In genomic region chr5:67234671-67235176, GRCh38 we compare ENCODE assay signal across 10 cellular contexts. TPM values are rescaled to one million over a fixed set of nuclear protein-coding genes. Genes with fewer than 3 reads are reported as not detected.
A peak's percentile ranks its signal among the peaks of the same experiment; 100 is the strongest.
DNase-seq lines count a peak whose midpoint lies in the region; ATAC-seq, FAIRE-seq and TF ChIP-seq lines count a peak whose summit lies in the region.
"Had no signal": no experiment of that assay in that cellular context is flagged by ENCODE, and none has a peak within 500 bp of the region (broad histone marks: within the 10 kb centered on the region; RNA-seq: fewer than 3 reads in every experiment).

No MANE protein-coding gene starts in this region.

- no peak overlapping the region for H4K91ac ChIP-seq in H1 (replicated peaks; ENCODE audit: insufficient read length, low read length)

- H3K4me1 ChIP-seq in H1 (replicated peaks in 1 of 4; ENCODE audit: control insufficient read depth in 3 of 4, insufficient read depth in 4 of 4, low read length in 3 of 4) (peaks cover 0 to 4% (median 1%) of the 10 kb centered on the region in 4 experiments; a peak in 2 of 7 replicates), muscle layer of duodenum (ENCODE audit: control insufficient read depth in 1 of 2, insufficient read depth in 2 of 2, low read length in 2 of 2) (no peaks in the 10 kb centered on the region)

- H3K79me2 ChIP-seq in H1 (ENCODE audit: control insufficient read depth in 1 of 2, insufficient read depth in 2 of 2, low read length in 2 of 2): no peaks in the 10 kb centered on the region

- no peak overlapping the region for H2BK120ac ChIP-seq in H1 (replicated peaks; ENCODE audit: low read depth, low read length)

- ATAC-seq in HG03108 (IDR thresholded peaks at IDR 0.05; ENCODE audit: unreplicated experiment): no peak

- DNase-seq in AG08395 (ENCODE audit: low spot score) (peak; percentile 79), NCI-H2029 (lab: John Stamatoyannopoulos, UW) (peak; percentile 81), H1 (ENCODE audit: low read depth in 1 of 2, low spot score in 2 of 2) (no peak), HEK293T (ENCODE audit: extremely low spot score) (no peak), WERI-Rb-1 (no peak)
- no peak for DNase-seq in stimulated activated CD4-positive, alpha-beta T cell treated with anti-CD3 and anti-CD28 coated beads, Interleukin-4, amount 100 ng/mL, for 4 hours
- DNase-seq: activated CD4-positive, CD25-positive, alpha-beta regulatory T cell had no signal

- no peak overlapping the region for H2AFZ ChIP-seq in H1 (ENCODE audit: low read length)

- H3K4me3 ChIP-seq in H1 (ENCODE audit: extremely low read depth in 1 of 4, insufficient read depth in 2 of 4, low read depth in 3 of 4, low read length in 4 of 4) (no peak overlapping the region), muscle layer of duodenum (ENCODE audit: low read depth in 1 of 2, low read length in 2 of 2) (peak overlapping the region; percentile 40 to 44), WERI-Rb-1 (ENCODE audit: low read depth, low read length) (no peak overlapping the region)

- no peak overlapping the region for H3K14ac ChIP-seq in H1 (ENCODE audit: insufficient read length)

- H3K4ac ChIP-seq in H1 (replicated peaks; ENCODE audit: insufficient read length, low read depth, low read length): no peak overlapping the region

- TF ChIP-seq POLR2A in H1 (IDR thresholded peaks at IDR 0.05; ENCODE audit: control extremely low read depth in 1 of 2, low read depth in 2 of 2, low read length in 2 of 2): no peak

- no peak overlapping the region for H3K4me2 ChIP-seq in H1 (ENCODE audit: insufficient read depth in 1 of 2, low read depth in 2 of 2, low read length in 2 of 2)

- H3K36me3 ChIP-seq in H1 (ENCODE audit: control insufficient read depth in 2 of 4, insufficient read depth in 4 of 4, low read length in 3 of 4): no peaks in the 10 kb centered on the region
- H3K36me3 ChIP-seq in muscle layer of duodenum (ENCODE audit: control insufficient read depth in 1 of 2, insufficient read depth in 2 of 2, low read length in 2 of 2): no peaks in the 10 kb centered on the region
- no peaks in the 10 kb centered on the region for H3K36me3 ChIP-seq in WERI-Rb-1
- H3K36me3 ChIP-seq: tibial nerve had no signal

- H3K9ac ChIP-seq in H1 (replicated peaks in 1 of 4; ENCODE audit: extremely low read depth in 1 of 4, low read depth in 3 of 4, low read length in 3 of 4): no peak overlapping the region

- no peak overlapping the region for H3K23ac ChIP-seq in H1 (ENCODE audit: insufficient read length)

- H4K5ac ChIP-seq in H1 (ENCODE audit: insufficient read length, low read depth, low read length): no peak overlapping the region

- H3K27me3 ChIP-seq in H1 (replicated peaks in 1 of 4; ENCODE audit: control insufficient read depth in 3 of 4, extremely low read depth in 1 of 4, insufficient read depth in 3 of 4, low read length in 3 of 4): no peaks in the 10 kb centered on the region; a peak in 1 of 7 replicates
- no peaks in the 10 kb centered on the region for H3K27me3 ChIP-seq in muscle layer of duodenum (ENCODE audit: low read depth, low read length)
- H3K27me3 ChIP-seq in WERI-Rb-1 (ENCODE audit: insufficient read depth, low read depth, severe bottlenecking): no peaks in the 10 kb centered on the region
- H3K27me3 ChIP-seq: tibial nerve had no signal

- CTCF ChIA-PET in H1 (lab: Charles Lee; ENCODE audit: partially characterized antibody): interaction anchor here (0.6 to 0.7 kb wide), 2 partner anchors 11 to 68 kb away, joined by 3 read pairs; no protein-coding TSS in a partner anchor
- CTCF ChIA-PET in HEK293T (lab: Yijun Ruan, JAX): no interaction called here

- no peak overlapping the region for H2AK5ac ChIP-seq in H1 (ENCODE audit: low read depth, low read length)

- no peak overlapping the region for H3K56ac ChIP-seq in H1 (replicated peaks; ENCODE audit: insufficient read length, low read depth, low read length)

- H3K79me1 ChIP-seq in H1 (ENCODE audit: low read depth, low read length): no peaks in the 10 kb centered on the region

- no peaks in the 10 kb centered on the region for H4K20me1 ChIP-seq in H1 (replicated peaks in 1 of 2; ENCODE audit: control insufficient read depth in 1 of 2, insufficient read depth in 2 of 2, low read length in 2 of 2)

- H4K8ac ChIP-seq in H1 (ENCODE audit: extremely low read depth, insufficient read depth, low read length): no peak overlapping the region

- POLR2A ChIA-PET in H1 (lab: Charles Lee; ENCODE audit: partially characterized antibody) (no interaction called here), HEK293T (lab: Yijun Ruan, JAX) (no interaction called here)

- 91% methylated on average over 10 of the region's 10 CpGs; no CpG with 5 or more reads in 1 of the 2 experiments for WGBS in H1 (ENCODE audit: extremely low coverage in 1 of 2, insufficient coverage in 1 of 2, insufficient read length in 1 of 2, insufficient replicate concordance in 2 of 2, low coverage in 1 of 2, low lambda C conversion rate in 2 of 2, missing lambda C conversion rate in 1 of 2), 2 experiments

- no peak overlapping the region for H2BK5ac ChIP-seq in H1 (ENCODE audit: low read depth, low read length)

- TF ChIP-seq CTCF in H1 (IDR thresholded peaks at IDR 0.05; ENCODE audit: control extremely low read depth in 1 of 3, insufficient read depth in 1 of 3, low read depth in 1 of 3, low read length in 3 of 3): no peak
- TF ChIP-seq CTCF in WERI-Rb-1 (IDR thresholded peaks at IDR 0.05; ENCODE audit: low read depth, low read length): no peak

- H3K27ac ChIP-seq in H1 (ENCODE audit: low read depth, low read length) (no peak overlapping the region), muscle layer of duodenum (ENCODE audit: low read length) (peak overlapping the region; percentile 61), WERI-Rb-1 (no peak overlapping the region)

- H3K9me3 ChIP-seq in H1 (ENCODE audit: insufficient read depth in 2 of 2, low read depth in 1 of 2, low read length in 1 of 2) (peaks cover 9 to 11% of the 10 kb centered on the region in 2 experiments; a peak in 3 of 4 replicates), muscle layer of duodenum (ENCODE audit: control insufficient read depth in 1 of 2, low read length in 2 of 2) (no peaks in the 10 kb centered on the region), WERI-Rb-1 (ENCODE audit: severe bottlenecking) (no peaks in the 10 kb centered on the region)
- H3K9me3 ChIP-seq: tibial nerve had no signal

- no peak for FAIRE-seq in H1 (lab: Jason Lieb, UNC)

- TF ChIP-seq RAD21 in H1 (IDR thresholded peaks at IDR 0.05 in 1 of 2, conservative IDR thresholded peaks at IDR 0.05 in 1 of 2; ENCODE audit: low read depth in 2 of 2, low read length in 2 of 2): no peak

- no peak overlapping the region for H3K18ac ChIP-seq in H1 (ENCODE audit: extremely low read depth, low read length)

- no peaks in the 10 kb centered on the region for H3K23me2 ChIP-seq in H1 (ENCODE audit: low read depth, low read length)

- TF ChIP-seq EP300 in H1 (IDR thresholded peaks at IDR 0.05; ENCODE audit: borderline replicate concordance in 1 of 2, low read depth in 2 of 2, low read length in 2 of 2): no peak

- no peak overlapping the region for H2BK12ac ChIP-seq in H1 (ENCODE audit: low read depth, low read length)

- H2BK20ac ChIP-seq in H1 (ENCODE audit: low read length): no peak overlapping the region

- no peak overlapping the region for H2BK15ac ChIP-seq in H1 (ENCODE audit: low read length)

TF ChIP-seq in H1, 55 proteins besides CTCF, POLR2A, EP300 and RAD21:
- TF ChIP-seq E2F6 (IDR thresholded peaks at IDR 0.05): 0 out of 2 replicates have a peak, but pooled peaks have one; percentile 30
- no peak for TF ChIP-seq TBP (IDR thresholded peaks at IDR 0.05; ENCODE audit: low read depth, low read length)

TF ChIP-seq in HEK293T, 16 proteins besides CTCF, POLR2A, EP300 and RAD21:
- TF ChIP-seq TARDBP (IDR thresholded peaks at IDR 0.05) (no peak), FOXA1 (IDR thresholded peaks at IDR 0.05) (no peak), LEF1 (IDR thresholded peaks at IDR 0.05; ENCODE audit: borderline replicate concordance) (no peak), SUZ12 (IDR thresholded peaks at IDR 0.05) (no peak), SP1 (IDR thresholded peaks at IDR 0.05) (no peak), ZNF384 (IDR thresholded peaks at IDR 0.05) (no peak), FOXK2 (IDR thresholded peaks at IDR 0.05) (no peak), BHLHE40 (IDR thresholded peaks at IDR 0.05; ENCODE audit: borderline replicate concordance) (no peak)

RNA-seq across cellular contexts. Expression of gene CD180, which starts 38.1 kb away (rescaled TPM):
- total RNA-seq in H1 (2021; fragmentation: NEBNext Ultra II Directional; extraction: Animal tissue kit (Norgen Biotek cat#: 25700)): not detected in 2 replicates
- not detected in 2 replicates for polyA plus RNA-seq in H1 (2011; rRNA removed)
- polyA plus RNA-seq in H1 (2011; cell fraction: cytosol; rRNA removed): not detected
- polyA plus RNA-seq in H1 (2011; cell fraction: nucleus; rRNA removed): not detected
- polyA plus RNA-seq in H1 (2012, experiment 1 of 2): not detected in 4 replicates
- not detected for polyA plus RNA-seq in H1 (2012, experiment 2 of 2)
- polyA plus RNA-seq in H1 (2013, experiment 1 of 2): not detected
- not detected for polyA plus RNA-seq in H1 (2013, experiment 2 of 2)
- polyA minus RNA-seq in H1 (2011; rRNA and poly(A)+ RNA removed): not detected in 2 replicates
- polyA minus RNA-seq in H1 (2011; cell fraction: cytosol; rRNA and poly(A)+ RNA removed): not detected
- not detected for polyA minus RNA-seq in H1 (2011; cell fraction: nucleus; rRNA and poly(A)+ RNA removed)

Comparison
In these comparisons a context has a peak if more than half of its experiments do, and no peak if none do; other contexts are left out.
1. DNase-seq: peak in AG08395 (single experiment) and NCI-H2029 (single experiment); none in H1 (0 of 2), HEK293T (single experiment), WERI-Rb-1 (single experiment) and stimulated activated CD4-positive, alpha-beta T cell treated with anti-CD3 and anti-CD28 coated beads, Interleukin-4, amount 100 ng/mL, for 4 hours (0 of 2).
2. H3K4me3 ChIP-seq: peak in muscle layer of duodenum (2 of 2); none in H1 (0 of 4) and WERI-Rb-1 (single experiment).